Comparison of ENCODE assay signal across 21 cellular contexts in genomic region chr7:1423266-1423811, GRCh38.
"Had no signal": no experiment of that assay in that cellular context is flagged by ENCODE, and none has a peak within 500 bp of the region (broad histone marks: within the 10 kb centered on the region; RNA-seq: fewer than 3 reads in every experiment).

No MANE protein-coding gene starts in this region.

- H3K36me3 ChIP-seq: colonic mucosa, left ventricle myocardium inferior, lower lobe of right lung, neutrophil, right lobe of liver, tibial nerve, upper lobe of right lung, vagina had no signal

- H3K4me1 Mint-ChIP-seq: endodermal cell had no signal

- H3K4me3 ChIP-seq: colonic mucosa, left ventricle myocardium inferior, lower lobe of right lung, psoas muscle, right lobe of liver, tibial nerve, upper lobe of right lung, vagina had no signal

- H3K36me3 Mint-ChIP-seq: stimulated activated effector memory CD8-positive, alpha-beta T cell treated with anti-CD3 and anti-CD28 coated beads, Interleukin-12 subunit alpha, Interleukin-12 subunit beta, amount 100 ng/mL, for 72 hours had no signal

- H3K4me1 ChIP-seq: colonic mucosa, left ventricle myocardium inferior, lower lobe of right lung, psoas muscle, right lobe of liver, upper lobe of right lung, vagina had no signal

- ATAC-seq: left cardiac atrium; lower lobe of right lung; psoas muscle; right lobe of liver; stimulated activated effector memory CD8-positive, alpha-beta T cell treated with anti-CD3 and anti-CD28 coated beads, Interleukin-12 subunit alpha, Interleukin-12 subunit beta, amount 100 ng/mL, for 72 hours; upper lobe of right lung had no signal

- H3K9me3 ChIP-seq: colonic mucosa, left ventricle myocardium inferior, lower lobe of right lung, neutrophil, psoas muscle, right lobe of liver, tibial nerve, upper lobe of right lung, vagina had no signal

- H3K4me3 Mint-ChIP-seq: endodermal cell; memory B cell; naive B cell; nephron; stimulated activated effector memory CD8-positive, alpha-beta T cell treated with anti-CD3 and anti-CD28 coated beads, Interleukin-12 subunit alpha, Interleukin-12 subunit beta, amount 100 ng/mL, for 72 hours had no signal

- H3K27ac Mint-ChIP-seq: endodermal cell; memory B cell; nephron; stimulated activated effector memory CD8-positive, alpha-beta T cell treated with anti-CD3 and anti-CD28 coated beads, Interleukin-12 subunit alpha, Interleukin-12 subunit beta, amount 100 ng/mL, for 72 hours had no signal

- H3K9me3 Mint-ChIP-seq: endodermal cell; nephron; stimulated activated effector memory CD8-positive, alpha-beta T cell treated with anti-CD3 and anti-CD28 coated beads, Interleukin-12 subunit alpha, Interleukin-12 subunit beta, amount 100 ng/mL, for 72 hours had no signal

- DNase-seq: colonic mucosa; dermis blood vessel endothelial cell; endodermal cell; islet precursor cell; left cardiac atrium; left ventricle myocardium inferior; lower lobe of right lung; midbrain; naive B cell; psoas muscle; stimulated activated CD4-positive, alpha-beta T cell treated with anti-CD3 and anti-CD28 coated beads, Interleukin-4, amount 100 ng/mL, for 1 hour; stimulated activated CD8-positive, alpha-beta memory T cell treated with anti-CD3 and anti-CD28 coated beads, Interleukin-4, amount 100 ng/mL, for 48 hours; stimulated activated naive CD8-positive, alpha-beta T cell treated with anti-CD3 and anti-CD28 coated beads, Interleukin-15, Interleukin-2, amounts not matched to agents 100 U/mL and 50 U/mL, for 24 hours; upper lobe of right lung had no signal

- H3K27me3 ChIP-seq: right lobe of liver, vagina had no signal

- H3K27ac ChIP-seq: colonic mucosa, left ventricle myocardium inferior, lower lobe of right lung, neutrophil, psoas muscle, right lobe of liver, tibial nerve, upper lobe of right lung, vagina had no signal
